In the genomic region with DNA sequence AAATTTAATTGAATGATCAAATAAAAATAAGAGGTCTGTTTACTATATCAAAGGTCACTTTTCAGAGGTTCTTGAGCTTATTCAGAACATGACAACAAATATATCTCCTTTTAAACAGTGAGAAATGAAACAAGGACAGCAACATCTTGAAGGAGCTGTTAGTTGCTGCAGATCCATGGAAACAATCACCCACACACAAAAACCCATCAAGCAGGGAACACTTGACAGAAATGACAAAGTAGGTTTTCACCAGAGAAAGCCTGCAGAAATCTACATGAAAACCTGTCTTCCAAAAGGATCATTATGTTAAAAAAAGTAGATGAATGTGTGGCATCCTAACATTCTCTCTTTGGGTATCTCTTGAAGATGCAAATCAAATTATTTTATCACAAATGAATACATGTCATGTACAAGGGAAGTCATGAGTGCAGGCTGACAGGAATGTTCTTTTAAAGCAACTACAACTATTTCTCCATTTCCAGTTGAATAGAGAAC, we compare ENCODE assay signal across 28 cellular contexts.
"Had no signal": no experiment of that assay in that cellular context is flagged by ENCODE, and none has a peak within 500 bp of the region (broad histone marks: within the 10 kb centered on the region; RNA-seq: fewer than 3 reads in every experiment).

No MANE protein-coding gene starts in this region.

- H3K4me3 ChIP-seq: ascending aorta, cardiac muscle cell had no signal

- ATAC-seq: activated CD8-positive, alpha-beta T cell treated with anti-CD3 and anti-CD28 coated beads for 36 hours; activated naive CD8-positive, alpha-beta T cell treated with anti-CD3 and anti-CD28 coated beads, Interleukin-2, amount 50 U/mL, for 24 hours; activated T-cell treated with anti-CD3 and anti-CD28 coated beads, Interleukin-2, amount 50 U/mL, for 4 hours; activated T-cell treated with anti-CD3 and anti-CD28 coated beads, Interleukin-2, amount 50 U/mL, for 72 hours; activated T-helper 17 cell treated with anti-CD3 and anti-CD28 coated beads, Interleukin-2, amount 50 U/mL, for 72 hours had no signal

- H3K36me3 ChIP-seq: ascending aorta, cardiac muscle cell had no signal

- H3K27ac ChIP-seq: ascending aorta, cardiac muscle cell, VCaP had no signal

- H3K4me1 ChIP-seq: ascending aorta had no signal

- H3K27me3 ChIP-seq: ascending aorta, cardiac muscle cell had no signal

- DNase-seq: activated B cell treated with CpG ODN at 0.5 μM for 24 hours; activated CD4-positive, alpha-beta memory T cell treated with anti-CD3 and anti-CD28 coated beads for 36 hours; activated CD4-positive, alpha-beta T cell treated with anti-CD3 and anti-CD28 coated beads for 4 hours; activated CD4-positive, alpha-beta T cell treated with anti-CD3 and anti-CD28 coated beads, Interleukin-2, amount 10 ng/mL, durations not matched to agents 24 days and 14 days; activated CD4-positive, alpha-beta T cell treated with anti-CD3 and anti-CD28 coated beads, Interleukin-2, amount 50 U/mL, for 1 hour; activated CD4-positive, alpha-beta T cell treated with anti-CD3 and anti-CD28 coated beads, Interleukin-2, amount 50 U/mL, for 4 hours; activated CD4-positive, CD25-positive, alpha-beta regulatory T cell treated with anti-CD3 and anti-CD28 coated beads, Interleukin-2, amount 50 U/mL, for 72 hours; activated CD8-positive, alpha-beta memory T cell treated with anti-CD3 and anti-CD28 coated beads, Interleukin-2, amount 50 U/mL, for 4 hours; activated CD8-positive, alpha-beta T cell treated with anti-CD3 and anti-CD28 coated beads for 36 hours; activated effector memory CD4-positive, alpha-beta T cell treated with anti-CD3 and anti-CD28 coated beads, Interleukin-2, amount 50 U/mL, for 16 hours; activated gamma-delta T cell treated with Interleukin-2 at 50 U/mL for 16 hours; activated naive CD4-positive, alpha-beta T cell; activated naive CD4-positive, alpha-beta T cell treated with anti-CD3 and anti-CD28 coated beads, Interleukin-2, amount 10 ng/mL, durations not matched to agents 7 days and 5 days; activated naive CD8-positive, alpha-beta T cell treated with anti-CD3 and anti-CD28 coated beads, Interleukin-2, amount 10 ng/mL, durations not matched to agents 7 days and 5 days; activated naive CD8-positive, alpha-beta T cell treated with anti-CD3 and anti-CD28 coated beads, Interleukin-2, amount 50 U/mL, for 24 hours; activated T-cell treated with anti-CD3 and anti-CD28 coated beads for 4 hours; activated T-cell treated with anti-CD3 and anti-CD28 coated beads, Interleukin-2, amount 50 U/mL, for 1 hour; activated T-cell treated with anti-CD3 and anti-CD28 coated beads, Interleukin-2, amount 50 U/mL, for 4 hours; activated T-cell treated with anti-CD3 and anti-CD28 coated beads, Interleukin-2, amount 50 U/mL, for 72 hours; amygdala; central memory CD4-positive, alpha-beta T cell; T-helper 1 cell; T-helper 2 cell; T-helper 9 cell had no signal
